Comparison of ENCODE assay signal across 28 cellular contexts in the genomic region with DNA sequence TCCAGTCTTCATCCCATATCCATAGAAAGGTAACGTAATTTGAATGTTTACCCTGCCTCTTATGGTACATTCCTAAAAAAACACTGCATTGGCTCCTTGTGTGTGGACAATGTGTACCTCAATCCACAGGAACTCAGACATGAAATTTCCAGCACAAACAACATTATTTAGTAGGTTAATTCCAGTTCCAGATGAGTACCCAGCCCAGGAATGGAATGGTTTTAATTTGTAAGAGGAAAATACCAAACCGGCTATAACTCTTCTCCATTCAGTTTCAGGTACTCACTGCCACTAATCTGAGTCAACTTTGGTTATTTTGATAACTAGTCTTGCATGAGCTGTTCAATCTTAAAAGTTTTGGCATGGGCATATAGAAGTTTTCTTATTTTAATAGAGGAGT. TPM values are rescaled to one million over a fixed set of nuclear protein-coding genes. Genes with fewer than 3 reads are reported as not detected.
DNase-seq lines count a peak whose midpoint lies in the region; ATAC-seq and TF ChIP-seq lines count a peak whose summit lies in the region.
"Had no signal": no experiment of that assay in that cellular context is flagged by ENCODE, and none has a peak within 500 bp of the region (broad histone marks: within the 10 kb centered on the region; RNA-seq: fewer than 3 reads in every experiment).

No MANE protein-coding gene starts in this region.

- no peak for TF ChIP-seq RAD21 in SK-N-SH (IDR thresholded peaks at IDR 0.05; ENCODE audit: low read length)

- H3K9me3 ChIP-seq in SK-N-SH (no peaks in the 10 kb centered on the region), mammary epithelial cell (replicated peaks; ENCODE audit: insufficient read depth, low read length) (no peaks in the 10 kb centered on the region), ovary (no peaks in the 10 kb centered on the region)
- H3K9me3 ChIP-seq: BE2C had no signal

- POLR2A ChIA-PET in SK-N-SH (lab: Yijun Ruan, JAX), result no interaction called here

- no peak overlapping the region for H3K9ac ChIP-seq in SK-N-SH
- H3K9ac ChIP-seq in mammary epithelial cell (ENCODE audit: insufficient read depth, low read length), result no peak overlapping the region

- dilution Hi-C loops in mammary epithelial cell (cut with HindIII; ENCODE audit: low sequenced_read_pairs), result no loop called here

- CTCF ChIA-PET in SK-N-SH (lab: Yijun Ruan, JAX) (interaction anchor here (1.4 kb wide), 1 partner anchor 11 kb away, joined by 3 read pairs; no protein-coding TSS in a partner anchor), mammary epithelial cell (lab: Charles Lee; ENCODE audit: low non-redundant PET) (no interaction called here)

- H3K27ac ChIP-seq in SK-N-SH (ENCODE audit: low read depth in 2 of 2, low read length in 1 of 2) (no peak overlapping the region; a peak in 1 of 4 replicates), mammary epithelial cell (ENCODE audit: insufficient read depth, low read depth, low read length) (peak overlapping the region; percentile 36), ovary (no peak overlapping the region)

- TF ChIP-seq EP300 in SK-N-SH (IDR thresholded peaks at IDR 0.05; ENCODE audit: borderline replicate concordance in 1 of 2, low read depth in 1 of 2, low read length in 1 of 2), result no peak
- TF ChIP-seq EP300 in ovary (IDR thresholded peaks at IDR 0.05), result no peak

- 76% methylated on average over 2 of the region's 2 CpGs for WGBS in SK-N-SH (ENCODE audit: low lambda C conversion rate)
- 32% methylated on average over 2 of the region's 2 CpGs for WGBS in mammary epithelial cell (ENCODE audit: low coverage, missing lambda C conversion rate)
- WGBS in ovary, 3 donors, result 89 to 96% (median 93%) methylated on average over 2 of the region's 2 CpGs

- DNase-seq in AG09309 (ENCODE audit: low read depth), result peak; percentile 8
- no peak for DNase-seq in SK-N-SH
- peak; percentile 82 for DNase-seq in mammary epithelial cell
- DNase-seq in kidney glomerular epithelial cell (lab: John Stamatoyannopoulos, UW), result peak; percentile 36
- DNase-seq in ovary, result no peak
- no peak for DNase-seq in activated CD4-positive, alpha-beta T cell treated with anti-CD3 and anti-CD28 coated beads for 48 hours
- DNase-seq: 8988T; BE2C; Calu3; CD4-positive, alpha-beta memory T cell; HCEC 1CT; Karpas-422; MM.1S; NCI-H1092 treated with DMSO at 0.1 percent for 48 hours; NCI-H146; NCI-H2081; NCI-H2171 treated with DMSO at 0.1 percent for 48 hours; NCI-H446 treated with DMSO at 0.1 percent for 48 hours; NCI-H748 treated with DMSO at 0.1 percent for 48 hours; NK-92 treated with Interleukin-12 subunit alpha and Interleukin-12 subunit beta, amount 100 ng/mL, for 24 hours; OCI-M1; RPMI8226; SIG-M5 had no signal

- ATAC-seq in HG03565 (IDR thresholded peaks at IDR 0.05; ENCODE audit: unreplicated experiment), result no peak
- ATAC-seq in esophagus mucosa, result no peak
- ATAC-seq: GM23338 had no signal

- H3K36me3 ChIP-seq in SK-N-SH (replicated peaks in 1 of 2; ENCODE audit: control insufficient read depth in 1 of 2, insufficient read depth in 2 of 2, low read length in 1 of 2) (no peaks in the 10 kb centered on the region), mammary epithelial cell (ENCODE audit: insufficient read depth, low read length) (no peaks in the 10 kb centered on the region), ovary (no peaks in the 10 kb centered on the region)
- H3K36me3 ChIP-seq: BE2C had no signal

- TF ChIP-seq CTCF in AG09309 (IDR thresholded peaks at IDR 0.05; ENCODE audit: control insufficient read depth, insufficient read depth, low read depth, low read length, missing control alignments) (no peak), SK-N-SH (IDR thresholded peaks at IDR 0.05) (no peak), mammary epithelial cell (conservative IDR thresholded peaks at IDR 0.05 in 1 of 2, IDR thresholded peaks at IDR 0.05 in 1 of 2; ENCODE audit: extremely low read depth in 1 of 2, insufficient read depth in 1 of 2, low read depth in 1 of 2, low read length in 2 of 2) (no peak), ovary (IDR thresholded peaks at IDR 0.05) (no peak)

- H3K9me2 ChIP-seq in SK-N-SH, result peaks cover 3% of the 10 kb centered on the region; the same call in 1 of the 2 replicates

- H3F3A ChIP-seq in SK-N-SH (replicated peaks; ENCODE audit: insufficient read depth), result no peaks in the 10 kb centered on the region

- TF ChIP-seq POLR2A in ovary (IDR thresholded peaks at IDR 0.05), result no peak

- H3K79me2 ChIP-seq in SK-N-SH (ENCODE audit: insufficient read depth), result no peaks in the 10 kb centered on the region
- no peaks in the 10 kb centered on the region for H3K79me2 ChIP-seq in mammary epithelial cell (ENCODE audit: insufficient read depth, low read length)

- in situ Hi-C loops in mammary epithelial cell (cut with MboI; ENCODE audit: low sequenced_read_pairs in 2 of 2), result no loop called here

- no peak overlapping the region for H3K4me3 ChIP-seq in AG09309 (ENCODE audit: control insufficient read depth, low read depth, low read length)
- no peak overlapping the region for H3K4me3 ChIP-seq in SK-N-SH (ENCODE audit: low read depth in 2 of 2, low read length in 1 of 2)
- no peak overlapping the region for H3K4me3 ChIP-seq in mammary epithelial cell (replicated peaks in 1 of 3; ENCODE audit: insufficient read depth in 1 of 3, low read depth in 2 of 3, low read length in 3 of 3)
- no peak overlapping the region for H3K4me3 ChIP-seq in ovary
- H3K4me3 ChIP-seq: GM23338 had no signal

- H2AFZ ChIP-seq in SK-N-SH (ENCODE audit: low read depth), result no peak overlapping the region
- H2AFZ ChIP-seq in mammary epithelial cell (ENCODE audit: low read depth, low read length), result peak overlapping the region; percentile 43
- H2AFZ ChIP-seq: GM23338 had no signal

- intact Hi-C loops in mammary epithelial cell (cut with micrococcal nuclease) (no loop called here), ovary (cut with DNase I) (no loop called here)

- H3K4me2 ChIP-seq in SK-N-SH (no peak overlapping the region), mammary epithelial cell (ENCODE audit: insufficient read depth, low read depth, low read length) (peak overlapping the region; percentile 9)
- H3K4me2 ChIP-seq: GM23338 had no signal

- peaks cover 0 to 3% of the 10 kb centered on the region in 2 experiments; a peak in 2 of 4 replicates for H3K4me1 ChIP-seq in SK-N-SH (ENCODE audit: control insufficient read depth in 1 of 2, insufficient read depth in 2 of 2, low read depth in 1 of 2, low read length in 1 of 2)
- peaks cover 28% of the 10 kb centered on the region for H3K4me1 ChIP-seq in mammary epithelial cell (ENCODE audit: insufficient read depth, low read length)
- H3K4me1 ChIP-seq in ovary (ENCODE audit: insufficient read depth), result no peaks in the 10 kb centered on the region
- H3K4me1 ChIP-seq: BE2C had no signal

- H4K20me1 ChIP-seq in SK-N-SH (ENCODE audit: insufficient read depth) (no peaks in the 10 kb centered on the region), mammary epithelial cell (ENCODE audit: insufficient read depth, low read length) (no peaks in the 10 kb centered on the region)

- BruUV-seq in mammary epithelial cell (replicated peaks; lab: Mats Ljungman, UMichigan), result no TSS peak

- H3K27me3 ChIP-seq in SK-N-SH (ENCODE audit: insufficient read depth), result no peaks in the 10 kb centered on the region
- no peaks in the 10 kb centered on the region for H3K27me3 ChIP-seq in mammary epithelial cell (ENCODE audit: insufficient read depth, low read length)
- H3K27me3 ChIP-seq in ovary, result no peaks in the 10 kb centered on the region
- H3K27me3 ChIP-seq: BE2C had no signal

TF ChIP-seq in SK-N-SH, 30 proteins besides CTCF, POLR2A, EP300 and RAD21:
- peak; percentile 44 for TF ChIP-seq PBX3 (IDR thresholded peaks at IDR 0.05)
- TF ChIP-seq, protein P1, sequence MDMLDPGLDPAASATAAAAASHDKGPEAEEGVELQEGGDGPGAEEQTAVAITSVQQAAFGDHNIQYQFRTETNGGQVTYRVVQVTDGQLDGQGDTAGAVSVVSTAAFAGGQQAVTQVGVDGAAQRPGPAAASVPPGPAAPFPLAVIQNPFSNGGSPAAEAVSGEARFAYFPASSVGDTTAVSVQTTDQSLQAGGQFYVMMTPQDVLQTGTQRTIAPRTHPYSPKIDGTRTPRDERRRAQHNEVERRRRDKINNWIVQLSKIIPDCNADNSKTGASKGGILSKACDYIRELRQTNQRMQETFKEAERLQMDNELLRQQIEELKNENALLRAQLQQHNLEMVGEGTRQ (IDR thresholded peaks at IDR 0.05; ENCODE audit: borderline replicate concordance, low read depth, low read length), result no peak
TF ChIP-seq in SK-N-SH: peak in this region for 1.

RNA-seq across cellular contexts. Expression of gene TFPI2, which starts 39.0 kb away (rescaled TPM):
- polyA plus RNA-seq in SK-N-SH (2012; rRNA removed) (16.9 and 17.7 TPM in 2 replicates), mammary epithelial cell (313 TPM), ovary (10 to 100 TPM; 27.0 to 31.8 TPM)
- polyA plus RNA-seq in SK-N-SH (2012; cell fraction: cytosol; rRNA removed), result 14.4 and 15.5 TPM in 2 replicates
- polyA plus RNA-seq in SK-N-SH (2012; cell fraction: nucleus; rRNA removed), result 9.0 and 11.9 TPM in 2 replicates
- total RNA-seq in mammary epithelial cell (100 to 1,000 TPM in 1 of 2 donors, under 1 TPM in 1; 0.33 to 608 TPM), ovary (100 to 1,000 TPM in 2 of 7 donors, 10 to 100 TPM in 5; 22.9 to 126 (median 47.2) TPM), esophagus mucosa (0.24 TPM)
- polyA minus RNA-seq in mammary epithelial cell, result 136 TPM
- total RNA-seq: CD4-positive, alpha-beta memory T cell had no signal
- polyA plus RNA-seq: CD4-positive, alpha-beta memory T cell; IgD-negative memory B cell had no signal

RNA-seq across cellular contexts. Expression of gene GNGT1, which starts 54.8 kb away (rescaled TPM):
- 0.15 TPM in 1 of 2 replicates, not detected in the other for polyA plus RNA-seq in SK-N-SH (2012; rRNA removed)
- polyA plus RNA-seq in SK-N-SH (2012; cell fraction: cytosol; rRNA removed), result 0.08 and 0.13 TPM in 2 replicates
- polyA plus RNA-seq in SK-N-SH (2012; cell fraction: nucleus; rRNA removed), result 0.07 and 0.31 TPM in 2 replicates
- total RNA-seq in mammary epithelial cell, result not detected
- polyA plus RNA-seq in mammary epithelial cell, result not detected
- polyA minus RNA-seq in mammary epithelial cell, result not detected
- total RNA-seq in ovary, result under 1 TPM in 4 of 7 donors, not detected in 3; 0.41 to 0.92 (median 0.78) TPM
- under 1 TPM in 1 of 2 donors, not detected in 1; 0.42 TPM for polyA plus RNA-seq in ovary
- 0.08 TPM for total RNA-seq in esophagus mucosa
- total RNA-seq: Calu3; CD4-positive, alpha-beta memory T cell; GM23338 had no signal
- polyA plus RNA-seq: AG04450; CD4-positive, alpha-beta memory T cell; IgD-negative memory B cell had no signal

Comparison
In these comparisons a context has a peak if more than half of its experiments do, and no peak if none do; other contexts are left out.
1. DNase-seq: peak in AG09309 (single experiment), mammary epithelial cell (single experiment) and kidney glomerular epithelial cell (single experiment); none in SK-N-SH (single experiment), ovary (0 of 5) and activated CD4-positive, alpha-beta T cell treated with anti-CD3 and anti-CD28 coated beads for 48 hours (single experiment).